ENCODE assay signal across 1 cellular context in the genomic region with DNA sequence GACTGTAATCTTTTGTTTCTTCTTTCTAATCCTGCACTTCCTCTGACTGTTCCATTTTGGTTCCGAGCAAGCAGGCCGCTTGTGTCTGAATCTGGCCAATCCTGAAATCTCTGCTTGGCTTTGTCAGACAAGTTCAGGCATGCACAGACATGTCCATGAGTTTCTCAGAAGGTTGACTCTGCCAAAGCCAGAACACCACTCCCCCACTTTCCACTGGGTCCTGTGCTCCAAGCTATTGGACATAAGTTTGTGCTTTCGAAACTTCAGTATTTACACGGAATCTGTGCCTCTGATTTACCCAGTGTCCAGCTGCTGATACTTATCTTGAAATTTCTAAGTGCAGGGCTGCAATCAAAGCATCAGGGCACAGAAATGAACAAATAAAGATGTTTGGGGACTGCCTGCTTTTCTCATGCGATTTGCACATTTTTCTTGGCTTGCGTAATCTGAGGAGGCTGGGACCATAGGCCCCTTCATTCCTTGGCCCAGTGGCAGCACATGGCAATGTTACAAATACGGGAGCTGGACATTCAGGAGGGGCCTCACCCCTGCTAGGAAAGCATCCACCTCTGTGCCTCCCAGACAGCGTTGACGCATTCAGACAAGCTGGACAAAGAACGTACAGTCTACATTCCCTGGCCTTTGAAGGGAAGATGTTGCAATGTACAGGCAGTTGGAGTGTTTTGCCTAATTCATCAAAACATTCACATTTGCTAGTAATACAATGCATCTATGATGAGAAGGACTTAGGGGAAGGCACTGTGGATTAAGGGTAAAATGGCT.
TF ChIP-seq lines count a peak whose summit lies in the region.

No MANE protein-coding gene starts in this region.

TF ChIP-seq in HepG2, 621 proteins besides CTCF, POLR2A, EP300 and RAD21 (continued from another document and continues in another):
- TF ChIP-seq HES4 (CRISPR knock-in tag; IDR thresholded peaks at IDR 0.05; ENCODE audit: borderline replicate concordance) (no peak), ADNP (CRISPR knock-in tag; IDR thresholded peaks at IDR 0.05) (no peak), ISX (CRISPR knock-in tag; conservative IDR thresholded peaks at IDR 0.05) (no peak), JUNB (CRISPR knock-in tag; IDR thresholded peaks at IDR 0.05; ENCODE audit: borderline replicate concordance) (0 out of 2 replicates have a peak, but pooled peaks have one; percentile 57), SMAD3 (CRISPR knock-in tag; IDR thresholded peaks at IDR 0.05) (peak; percentile 74; the same call in 1 of the 2 replicates), RFX3 (CRISPR knock-in tag; IDR thresholded peaks at IDR 0.05) (no peak), NFE2L2 (IDR thresholded peaks at IDR 0.05; ENCODE audit: low read length) (no peak), TP53 (CRISPR knock-in tag; conservative IDR thresholded peaks at IDR 0.05) (peak; percentile 100), NFIB (CRISPR knock-in tag; IDR thresholded peaks at IDR 0.05; ENCODE audit: borderline replicate concordance) (no peak), CREB1 (IDR thresholded peaks at IDR 0.05) (0 out of 2 replicates have a peak, but pooled peaks have one; percentile 1), CREB1 (CRISPR knock-in tag; IDR thresholded peaks at IDR 0.05) (no peak; the same call in none of the 2 replicates), REPIN1 (CRISPR knock-in tag; IDR thresholded peaks at IDR 0.05; ENCODE audit: borderline replicate concordance, low read depth) (peak; percentile 95), ZNF607 (CRISPR knock-in tag; IDR thresholded peaks at IDR 0.05; ENCODE audit: borderline replicate concordance) (peak; percentile 45; the same call in 1 of the 2 replicates), MBD4 (IDR thresholded peaks at IDR 0.05; ENCODE audit: borderline replicate concordance, low read length) (no peak; the same call in 1 of the 2 replicates), ZNF878 (CRISPR knock-in tag; IDR thresholded peaks at IDR 0.05) (peak; percentile 87), ZNF75D (CRISPR knock-in tag; IDR thresholded peaks at IDR 0.05; ENCODE audit: borderline replicate concordance) (no peak), ZNF253 (CRISPR knock-in tag; IDR thresholded peaks at IDR 0.05; ENCODE audit: borderline replicate concordance) (no peak), RBFOX2 (IDR thresholded peaks at IDR 0.05; ENCODE audit: low read depth, low read length) (no peak), ZFP36 (IDR thresholded peaks at IDR 0.05; ENCODE audit: borderline replicate concordance, low read depth, low read length, partially characterized antibody) (no peak), ZFY (CRISPR knock-in tag; IDR thresholded peaks at IDR 0.05) (peak; percentile 66), ZBTB3 (CRISPR knock-in tag; IDR thresholded peaks at IDR 0.05; ENCODE audit: borderline replicate concordance, low read depth) (no peak), ZNF556 (CRISPR knock-in tag; IDR thresholded peaks at IDR 0.05; ENCODE audit: borderline replicate concordance) (no peak; the same call in 1 of the 2 replicates), SNAI1 (CRISPR knock-in tag; IDR thresholded peaks at IDR 0.05; ENCODE audit: borderline replicate concordance) (no peak), TRIM24 (CRISPR knock-in tag; IDR thresholded peaks at IDR 0.05) (peak; percentile 54), SIX4 (CRISPR knock-in tag; IDR thresholded peaks at IDR 0.05) (0 out of 2 replicates have a peak, but pooled peaks have one; percentile 40), ZBTB33 (CRISPR knock-in tag; IDR thresholded peaks at IDR 0.05) (no peak; the same call in 1 of the 2 replicates), ZNF34 (CRISPR knock-in tag; IDR thresholded peaks at IDR 0.05; ENCODE audit: borderline replicate concordance) (peak; percentile 75; the same call in 1 of the 2 replicates), ZNF605 (CRISPR knock-in tag; IDR thresholded peaks at IDR 0.05) (peak; percentile 80), ZNF143 (CRISPR knock-in tag; IDR thresholded peaks at IDR 0.05) (peak; percentile 48; the same call in 1 of the 2 replicates), HNRNPL (IDR thresholded peaks at IDR 0.05; ENCODE audit: low read depth, low read length) (no peak), TFDP1 (CRISPR knock-in tag; IDR thresholded peaks at IDR 0.05; ENCODE audit: borderline replicate concordance) (peak; percentile 43; the same call in 1 of the 2 replicates), ZNF329 (CRISPR knock-in tag; IDR thresholded peaks at IDR 0.05; ENCODE audit: low read depth) (peak; percentile 64), ZNF17 (CRISPR knock-in tag; IDR thresholded peaks at IDR 0.05) (no peak), TCF12 (IDR thresholded peaks at IDR 0.05) (no peak), TCF12 (CRISPR knock-in tag; IDR thresholded peaks at IDR 0.05) (no peak), PHF21A (CRISPR knock-in tag; IDR thresholded peaks at IDR 0.05) (peak; percentile 99), BCL3 (CRISPR knock-in tag; IDR thresholded peaks at IDR 0.05) (no peak), ZNF749 (CRISPR knock-in tag; IDR thresholded peaks at IDR 0.05; ENCODE audit: borderline replicate concordance) (no peak; the same call in 1 of the 2 replicates), KLF16 (CRISPR knock-in tag; IDR thresholded peaks at IDR 0.05) (no peak; a peak in 1 of 4 replicates), STAT6 (CRISPR knock-in tag; IDR thresholded peaks at IDR 0.05; ENCODE audit: borderline replicate concordance) (peak; percentile 76; the same call in 1 of the 2 replicates)
- TF ChIP-seq, protein P1, sequence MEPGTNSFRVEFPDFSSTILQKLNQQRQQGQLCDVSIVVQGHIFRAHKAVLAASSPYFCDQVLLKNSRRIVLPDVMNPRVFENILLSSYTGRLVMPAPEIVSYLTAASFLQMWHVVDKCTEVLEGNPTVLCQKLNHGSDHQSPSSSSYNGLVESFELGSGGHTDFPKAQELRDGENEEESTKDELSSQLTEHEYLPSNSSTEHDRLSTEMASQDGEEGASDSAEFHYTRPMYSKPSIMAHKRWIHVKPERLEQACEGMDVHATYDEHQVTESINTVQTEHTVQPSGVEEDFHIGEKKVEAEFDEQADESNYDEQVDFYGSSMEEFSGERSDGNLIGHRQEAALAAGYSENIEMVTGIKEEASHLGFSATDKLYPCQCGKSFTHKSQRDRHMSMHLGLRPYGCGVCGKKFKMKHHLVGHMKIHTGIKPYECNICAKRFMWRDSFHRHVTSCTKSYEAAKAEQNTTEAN (CRISPR knock-in tag; conservative IDR thresholded peaks at IDR 0.05): peak; percentile 72; the same call in 1 of the 2 replicates
- TF ChIP-seq, protein P2, sequence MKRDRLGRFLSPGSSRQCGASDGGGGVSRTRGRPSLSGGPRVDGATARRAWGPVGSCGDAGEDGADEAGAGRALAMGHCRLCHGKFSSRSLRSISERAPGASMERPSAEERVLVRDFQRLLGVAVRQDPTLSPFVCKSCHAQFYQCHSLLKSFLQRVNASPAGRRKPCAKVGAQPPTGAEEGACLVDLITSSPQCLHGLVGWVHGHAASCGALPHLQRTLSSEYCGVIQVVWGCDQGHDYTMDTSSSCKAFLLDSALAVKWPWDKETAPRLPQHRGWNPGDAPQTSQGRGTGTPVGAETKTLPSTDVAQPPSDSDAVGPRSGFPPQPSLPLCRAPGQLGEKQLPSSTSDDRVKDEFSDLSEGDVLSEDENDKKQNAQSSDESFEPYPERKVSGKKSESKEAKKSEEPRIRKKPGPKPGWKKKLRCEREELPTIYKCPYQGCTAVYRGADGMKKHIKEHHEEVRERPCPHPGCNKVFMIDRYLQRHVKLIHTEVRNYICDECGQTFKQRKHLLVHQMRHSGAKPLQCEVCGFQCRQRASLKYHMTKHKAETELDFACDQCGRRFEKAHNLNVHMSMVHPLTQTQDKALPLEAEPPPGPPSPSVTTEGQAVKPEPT (CRISPR knock-in tag; IDR thresholded peaks at IDR 0.05; ENCODE audit: low read depth): no peak
- TF ChIP-seq, protein P3, sequence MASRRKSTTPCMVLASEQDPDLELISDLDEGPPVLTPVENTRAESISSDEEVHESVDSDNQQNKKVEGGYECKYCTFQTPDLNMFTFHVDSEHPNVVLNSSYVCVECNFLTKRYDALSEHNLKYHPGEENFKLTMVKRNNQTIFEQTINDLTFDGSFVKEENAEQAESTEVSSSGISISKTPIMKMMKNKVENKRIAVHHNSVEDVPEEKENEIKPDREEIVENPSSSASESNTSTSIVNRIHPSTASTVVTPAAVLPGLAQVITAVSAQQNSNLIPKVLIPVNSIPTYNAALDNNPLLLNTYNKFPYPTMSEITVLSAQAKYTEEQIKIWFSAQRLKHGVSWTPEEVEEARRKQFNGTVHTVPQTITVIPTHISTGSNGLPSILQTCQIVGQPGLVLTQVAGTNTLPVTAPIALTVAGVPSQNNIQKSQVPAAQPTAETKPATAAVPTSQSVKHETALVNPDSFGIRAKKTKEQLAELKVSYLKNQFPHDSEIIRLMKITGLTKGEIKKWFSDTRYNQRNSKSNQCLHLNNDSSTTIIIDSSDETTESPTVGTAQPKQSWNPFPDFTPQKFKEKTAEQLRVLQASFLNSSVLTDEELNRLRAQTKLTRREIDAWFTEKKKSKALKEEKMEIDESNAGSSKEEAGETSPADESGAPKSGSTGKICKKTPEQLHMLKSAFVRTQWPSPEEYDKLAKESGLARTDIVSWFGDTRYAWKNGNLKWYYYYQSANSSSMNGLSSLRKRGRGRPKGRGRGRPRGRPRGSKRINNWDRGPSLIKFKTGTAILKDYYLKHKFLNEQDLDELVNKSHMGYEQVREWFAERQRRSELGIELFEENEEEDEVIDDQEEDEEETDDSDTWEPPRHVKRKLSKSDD (CRISPR knock-in tag; IDR thresholded peaks at IDR 0.05; ENCODE audit: low read depth): 0 out of 2 replicates have a peak, but pooled peaks have one; percentile 31
- TF ChIP-seq, protein P4, sequence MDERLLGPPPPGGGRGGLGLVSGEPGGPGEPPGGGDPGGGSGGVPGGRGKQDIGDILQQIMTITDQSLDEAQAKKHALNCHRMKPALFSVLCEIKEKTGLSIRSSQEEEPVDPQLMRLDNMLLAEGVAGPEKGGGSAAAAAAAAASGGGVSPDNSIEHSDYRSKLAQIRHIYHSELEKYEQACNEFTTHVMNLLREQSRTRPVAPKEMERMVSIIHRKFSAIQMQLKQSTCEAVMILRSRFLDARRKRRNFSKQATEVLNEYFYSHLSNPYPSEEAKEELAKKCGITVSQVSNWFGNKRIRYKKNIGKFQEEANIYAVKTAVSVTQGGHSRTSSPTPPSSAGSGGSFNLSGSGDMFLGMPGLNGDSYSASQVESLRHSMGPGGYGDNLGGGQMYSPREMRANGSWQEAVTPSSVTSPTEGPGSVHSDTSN (CRISPR knock-in tag; IDR thresholded peaks at IDR 0.05): no peak
- TF ChIP-seq, protein P5, sequence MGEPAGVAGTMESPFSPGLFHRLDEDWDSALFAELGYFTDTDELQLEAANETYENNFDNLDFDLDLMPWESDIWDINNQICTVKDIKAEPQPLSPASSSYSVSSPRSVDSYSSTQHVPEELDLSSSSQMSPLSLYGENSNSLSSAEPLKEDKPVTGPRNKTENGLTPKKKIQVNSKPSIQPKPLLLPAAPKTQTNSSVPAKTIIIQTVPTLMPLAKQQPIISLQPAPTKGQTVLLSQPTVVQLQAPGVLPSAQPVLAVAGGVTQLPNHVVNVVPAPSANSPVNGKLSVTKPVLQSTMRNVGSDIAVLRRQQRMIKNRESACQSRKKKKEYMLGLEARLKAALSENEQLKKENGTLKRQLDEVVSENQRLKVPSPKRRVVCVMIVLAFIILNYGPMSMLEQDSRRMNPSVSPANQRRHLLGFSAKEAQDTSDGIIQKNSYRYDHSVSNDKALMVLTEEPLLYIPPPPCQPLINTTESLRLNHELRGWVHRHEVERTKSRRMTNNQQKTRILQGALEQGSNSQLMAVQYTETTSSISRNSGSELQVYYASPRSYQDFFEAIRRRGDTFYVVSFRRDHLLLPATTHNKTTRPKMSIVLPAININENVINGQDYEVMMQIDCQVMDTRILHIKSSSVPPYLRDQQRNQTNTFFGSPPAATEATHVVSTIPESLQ (CRISPR knock-in tag; conservative IDR thresholded peaks at IDR 0.05): no peak
